ENCODE assay signal across 9 cellular contexts in genomic region chr7:150756858-150757257, GRCh38. TPM values are rescaled to one million over a fixed set of nuclear protein-coding genes. Genes with fewer than 3 reads are reported as not detected.
DNase-seq lines count a peak whose midpoint lies in the region; ATAC-seq and TF ChIP-seq lines count a peak whose summit lies in the region.
"Had no signal": no experiment of that assay in that cellular context is flagged by ENCODE, and none has a peak within 500 bp of the region (broad histone marks: within the 10 kb centered on the region; RNA-seq: fewer than 3 reads in every experiment).

No MANE protein-coding gene starts in this region.

- no peaks in the 10 kb centered on the region for H3K79me2 ChIP-seq in mammary epithelial cell (ENCODE audit: insufficient read depth, low read length)

- DNase-seq in MCF 10A (ENCODE audit: unreplicated experiment) (peak; percentile 46), mammary epithelial cell (no peak), Peyer's patch (no peak), fibroblast of mammary gland (ENCODE audit: low read depth) (peak; percentile 21), transverse colon (no peak), prostate gland (ENCODE audit: low spot score) (no peak)

- no peaks in the 10 kb centered on the region for H3K27me3 ChIP-seq in mammary epithelial cell (ENCODE audit: insufficient read depth, low read length)
- H3K27me3 ChIP-seq in Peyer's patch, result no peaks in the 10 kb centered on the region
- H3K27me3 ChIP-seq in transverse colon, result no peaks in the 10 kb centered on the region
- H3K27me3 ChIP-seq in prostate gland (replicated peaks; ENCODE audit: insufficient read depth), result no peaks in the 10 kb centered on the region

- H3K27ac Mint-ChIP-seq in MCF 10A (ENCODE audit: low read depth, unreplicated experiment), result no peak overlapping the region

- dilution Hi-C loops in mammary epithelial cell (cut with HindIII; ENCODE audit: low sequenced_read_pairs), result no loop called here

- no peak overlapping the region for H3K4me2 ChIP-seq in mammary epithelial cell (ENCODE audit: insufficient read depth, low read depth, low read length)

- TF ChIP-seq CTCF in MCF 10A (IDR thresholded peaks at IDR 0.05; ENCODE audit: unreplicated experiment) (peak; percentile 35), mammary epithelial cell (conservative IDR thresholded peaks at IDR 0.05 in 1 of 2, IDR thresholded peaks at IDR 0.05 in 1 of 2; ENCODE audit: extremely low read depth in 1 of 2, insufficient read depth in 1 of 2, low read depth in 1 of 2, low read length in 2 of 2) (peak in 1 of 2 donors; percentile 58), Peyer's patch (IDR thresholded peaks at IDR 0.05) (peak in 5 of 6 experiments; percentile 49 to 73 (median 64)), fibroblast of mammary gland (conservative IDR thresholded peaks at IDR 0.05; ENCODE audit: control insufficient read depth, insufficient read depth, low read depth, low read length) (peak; percentile 31), transverse colon (IDR thresholded peaks at IDR 0.05) (peak in 4 of 5 experiments; percentile 40 to 53 (median 44)), prostate gland (IDR thresholded peaks at IDR 0.05) (peak in 2 of 4 experiments; percentile 57 to 58)

- H3K4me3 Mint-ChIP-seq in MCF 10A (ENCODE audit: unreplicated experiment), result no peak overlapping the region

- in situ Hi-C loops in mammary epithelial cell (cut with MboI; ENCODE audit: low sequenced_read_pairs in 2 of 2), result loop anchor here (5.0 to 10.0 kb wide), 2 partner anchors 310 to 312 kb away; no protein-coding TSS in a partner anchor
- in situ Hi-C loops in transverse colon (cut with MboI; ENCODE audit: low pct_ligation_motif_present in 1 of 4, low pct_unique_long_range_greater_than_20kb in 1 of 4, low sequenced_read_pairs in 3 of 4), result loop anchor here in 2 of 4 donors (5.0 to 10.0 kb wide), 2 partner anchors 310 to 312 kb away; no protein-coding TSS in a partner anchor

- BruUV-seq in MCF 10A (replicated peaks; lab: Mats Ljungman, UMichigan), result no TSS peak
- no TSS peak for BruUV-seq in mammary epithelial cell (replicated peaks; lab: Mats Ljungman, UMichigan)

- WGBS in mammary epithelial cell (ENCODE audit: low coverage, missing lambda C conversion rate), result 0% methylated on average over 1 of the region's 1 CpG
- 24 to 43% methylated on average over 1 of the region's 1 CpG for WGBS in transverse colon (ENCODE audit: low coverage in 1 of 2), 2 donors
- 60% methylated on average over 1 of the region's 1 CpG for WGBS in prostate gland

- H3K4me1 Mint-ChIP-seq in MCF 10A (ENCODE audit: insufficient read depth, unreplicated experiment), result no peaks in the 10 kb centered on the region

- H4K20me1 ChIP-seq in mammary epithelial cell (ENCODE audit: insufficient read depth, low read length), result no peaks in the 10 kb centered on the region

- no peak overlapping the region for H3K27ac ChIP-seq in mammary epithelial cell (ENCODE audit: insufficient read depth, low read depth, low read length)
- peak overlapping the region in 2 of 4 donors; percentile 26 to 62 for H3K27ac ChIP-seq in Peyer's patch
- H3K27ac ChIP-seq in transverse colon, result peak overlapping the region in 2 of 4 donors; percentile 29 to 65
- H3K27ac ChIP-seq in prostate gland, result no peak overlapping the region
- H3K27ac ChIP-seq: SJCRH30 had no signal

- H3K36me3 ChIP-seq in mammary epithelial cell (ENCODE audit: insufficient read depth, low read length), result no peaks in the 10 kb centered on the region
- H3K36me3 ChIP-seq in Peyer's patch, result no peaks in the 10 kb centered on the region
- no peaks in the 10 kb centered on the region for H3K36me3 ChIP-seq in transverse colon
- no peaks in the 10 kb centered on the region for H3K36me3 ChIP-seq in prostate gland
- H3K36me3 ChIP-seq: SJCRH30 had no signal

- no peaks in the 10 kb centered on the region for H3K9me3 Mint-ChIP-seq in MCF 10A (ENCODE audit: unreplicated experiment)

- H3K4me1 ChIP-seq in mammary epithelial cell (ENCODE audit: insufficient read depth, low read length) (no peaks in the 10 kb centered on the region), Peyer's patch (peaks cover 0 to 12% (median 0%) of the 10 kb centered on the region in 4 donors), transverse colon (peaks cover 0 to 4% (median 0%) of the 10 kb centered on the region in 4 donors), prostate gland (replicated peaks) (no peaks in the 10 kb centered on the region)
- H3K4me1 ChIP-seq: SJCRH30 had no signal

- intact Hi-C loops in MCF 10A (cut with micrococcal nuclease), result loop anchor here (1.0 to 10.0 kb wide), 2 partner anchors 309 to 472 kb away; no protein-coding TSS in a partner anchor
- intact Hi-C loops in mammary epithelial cell (cut with micrococcal nuclease), result loop anchor here (2.0 kb wide), 1 partner anchor 470 kb away; no protein-coding TSS in a partner anchor
- intact Hi-C loops in transverse colon (cut with DNase I; ENCODE audit: low total_unique reads), result no loop called here
- intact Hi-C loops in prostate gland (cut with DNase I), result loop anchor here (2.0 kb wide), 1 partner anchor 308 kb away; no protein-coding TSS in a partner anchor

- H3K9me3 ChIP-seq in mammary epithelial cell (replicated peaks; ENCODE audit: insufficient read depth, low read length), result no peaks in the 10 kb centered on the region
- no peaks in the 10 kb centered on the region for H3K9me3 ChIP-seq in Peyer's patch
- H3K9me3 ChIP-seq in transverse colon, result no peaks in the 10 kb centered on the region
- no peaks in the 10 kb centered on the region for H3K9me3 ChIP-seq in prostate gland
- H3K9me3 ChIP-seq: SJCRH30 had no signal

- H3K27me3 Mint-ChIP-seq in MCF 10A (ENCODE audit: insufficient read depth, unreplicated experiment), result no peaks in the 10 kb centered on the region

- H2AFZ ChIP-seq in mammary epithelial cell (ENCODE audit: low read depth, low read length), result no peak overlapping the region

- POLR2A ChIA-PET in MCF 10A (lab: Yijun Ruan, JAX), result interaction anchor here (0.7 kb wide), 1 partner anchor 140 kb away, joined by 3 read pairs; no protein-coding TSS in a partner anchor

- H3K4me3 ChIP-seq in mammary epithelial cell (replicated peaks in 1 of 3; ENCODE audit: insufficient read depth in 1 of 3, low read depth in 2 of 3, low read length in 3 of 3) (no peak overlapping the region), Peyer's patch (no peak overlapping the region), fibroblast of mammary gland (ENCODE audit: control insufficient read depth, low read depth, low read length) (no peak overlapping the region), transverse colon (no peak overlapping the region), prostate gland (no peak overlapping the region)
- H3K4me3 ChIP-seq: SJCRH30 had no signal

- ATAC-seq in HG02588 (IDR thresholded peaks at IDR 0.05; ENCODE audit: unreplicated experiment) (no peak), HG03196 (IDR thresholded peaks at IDR 0.05; ENCODE audit: unreplicated experiment) (no peak)

- no peak for TF ChIP-seq EP300 in transverse colon (IDR thresholded peaks at IDR 0.05; ENCODE audit: low read depth)

- CTCF ChIA-PET in MCF 10A (lab: Yijun Ruan, JAX), result interaction anchor here (0.6 to 2.9 kb wide), 4 partner anchors 292 to 400 kb away, joined by 3 to 32 read pairs (median 3); no protein-coding TSS in a partner anchor
- CTCF ChIA-PET in mammary epithelial cell (lab: Charles Lee; ENCODE audit: low non-redundant PET), result no interaction called here

- H3K36me3 Mint-ChIP-seq in MCF 10A (ENCODE audit: insufficient read depth, unreplicated experiment), result no peaks in the 10 kb centered on the region

- TF ChIP-seq POLR2A in Peyer's patch (IDR thresholded peaks at IDR 0.05) (no peak), transverse colon (IDR thresholded peaks at IDR 0.05) (no peak), prostate gland (IDR thresholded peaks at IDR 0.05) (no peak)

- no peak overlapping the region for H3K9ac ChIP-seq in mammary epithelial cell (ENCODE audit: insufficient read depth, low read length)

RNA-seq across cellular contexts. Expression of gene GIMAP5, which starts 19.6 kb away (rescaled TPM):
- total RNA-seq in MCF 10A (2022) (not detected in 2 replicates), mammary epithelial cell (not detected), Peyer's patch (10 to 100 TPM; 11.9 to 47.0 (median 24.4) TPM), transverse colon (10 to 100 TPM in 2 of 4 donors, 1 to 10 TPM in 2; 2.6 to 15.7 (median 11.2) TPM), prostate gland (10 to 100 TPM; 11.1 to 15.1 TPM)
- not detected for polyA plus RNA-seq in mammary epithelial cell
- not detected for polyA minus RNA-seq in mammary epithelial cell
- total RNA-seq: SJCRH30 had no signal

RNA-seq across cellular contexts. Expression of gene GIMAP1, which starts 40.4 kb away (rescaled TPM):
- total RNA-seq in MCF 10A (2022) (not detected in 2 replicates), mammary epithelial cell (not detected), Peyer's patch (1 to 10 TPM; 1.8 to 7.4 (median 3.6) TPM), transverse colon (1 to 10 TPM in 3 of 4 donors, under 1 TPM in 1; 0.40 to 3.0 (median 1.8) TPM), prostate gland (1 to 10 TPM; 3.9 to 4.2 TPM)
- polyA plus RNA-seq in mammary epithelial cell, result not detected
- not detected for polyA minus RNA-seq in mammary epithelial cell
- total RNA-seq: SJCRH30 had no signal

RNA-seq across cellular contexts. Expression of gene TMEM176B, which starts 43.3 kb away (rescaled TPM):
- total RNA-seq in MCF 10A (2022) (0.42 TPM in 1 of 2 replicates, not detected in the other), mammary epithelial cell (under 1 TPM in 1 of 2 donors, not detected in 1; 0.17 TPM), Peyer's patch (100 to 1,000 TPM in 3 of 4 donors, 10 to 100 TPM in 1; 93.3 to 394 (median 300) TPM), transverse colon (100 to 1,000 TPM in 3 of 4 donors, 10 to 100 TPM in 1; 30.4 to 369 (median 224) TPM), prostate gland (10 to 100 TPM in 1 of 2 donors, 1 to 10 TPM in 1; 4.5 to 14.5 TPM)
- polyA plus RNA-seq in mammary epithelial cell, result not detected
- not detected for polyA minus RNA-seq in mammary epithelial cell
- total RNA-seq: SJCRH30 had no signal

RNA-seq across cellular contexts. Expression of gene TMEM176A, which starts 43.7 kb away (rescaled TPM):
- total RNA-seq in MCF 10A (2022) (not detected in 2 replicates), mammary epithelial cell (not detected), Peyer's patch (100 to 1,000 TPM in 3 of 4 donors, 10 to 100 TPM in 1; 88.3 to 338 (median 232) TPM), transverse colon (100 to 1,000 TPM in 3 of 4 donors, 10 to 100 TPM in 1; 44.6 to 210 (median 171) TPM), prostate gland (1 to 10 TPM; 3.8 to 6.9 TPM)
- polyA plus RNA-seq in mammary epithelial cell, result not detected
- polyA minus RNA-seq in mammary epithelial cell, result not detected
- total RNA-seq: SJCRH30 had no signal

Comparison
In these comparisons a context has a peak if more than half of its experiments do, and no peak if none do; other contexts are left out.
1. DNase-seq: peak in MCF 10A (single experiment) and fibroblast of mammary gland (single experiment); none in mammary epithelial cell (single experiment), Peyer's patch (0 of 3), transverse colon (single experiment) and prostate gland (single experiment).